In the genomic region with DNA sequence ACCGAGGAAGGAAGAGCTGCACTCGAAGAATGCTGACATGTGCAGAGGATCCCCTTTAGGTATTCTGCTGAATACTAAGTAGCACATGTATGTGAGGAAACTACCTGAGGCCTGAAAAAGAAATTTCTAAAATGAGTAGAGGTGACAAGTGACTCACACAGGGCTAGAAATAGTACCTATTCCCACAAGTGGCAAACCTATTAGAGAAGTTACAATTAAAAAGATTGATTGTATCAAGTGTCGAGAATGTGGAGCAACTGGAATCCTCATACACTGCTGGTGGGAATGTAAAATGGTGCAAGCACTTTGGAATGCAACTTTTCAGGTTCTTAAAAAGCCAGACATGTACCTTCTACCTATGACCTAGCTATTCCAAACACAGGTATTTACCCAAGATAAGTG, we compare ENCODE assay signal across 28 cellular contexts.
DNase-seq lines count a peak whose midpoint lies in the region; ATAC-seq and TF ChIP-seq lines count a peak whose summit lies in the region.
"Had no signal": no experiment of that assay in that cellular context is flagged by ENCODE, and none has a peak within 500 bp of the region (broad histone marks: within the 10 kb centered on the region; RNA-seq: fewer than 3 reads in every experiment).

No MANE protein-coding gene starts in this region.

- H3K36me3 Mint-ChIP-seq in stimulated activated memory B cell treated with anti-CD40 and anti-IgM and Interleukin-4, amounts not matched to agents 10 μg/mL and 1 μg/mL and 100 μg/mL, for 72 hours, result peaks cover 20% of the 10 kb centered on the region
- H3K36me3 Mint-ChIP-seq: activated CD4-positive, alpha-beta memory T cell treated with anti-CD3 and anti-CD28 coated beads for 36 hours had no signal

- peaks cover 3% of the 10 kb centered on the region for H3K9me3 Mint-ChIP-seq in stimulated activated memory B cell treated with anti-CD40 and anti-IgM and Interleukin-4, amounts not matched to agents 10 μg/mL and 1 μg/mL and 100 μg/mL, for 72 hours
- H3K9me3 Mint-ChIP-seq: activated CD4-positive, alpha-beta memory T cell treated with anti-CD3 and anti-CD28 coated beads for 36 hours had no signal

- H3K27ac Mint-ChIP-seq in stimulated activated memory B cell treated with anti-CD40 and anti-IgM and Interleukin-4, amounts not matched to agents 10 μg/mL and 1 μg/mL and 100 μg/mL, for 72 hours, result no peak overlapping the region
- H3K27ac Mint-ChIP-seq: activated CD4-positive, alpha-beta memory T cell treated with anti-CD3 and anti-CD28 coated beads for 36 hours; dendritic cell treated with granulocyte-macrophage colony-stimulating factor and Interleukin-4, amounts not matched to agents 40 ng/mL and 50 ng/mL, for 4 days had no signal

- H3K27ac ChIP-seq in RWPE2 (ENCODE audit: poor library complexity, severe bottlenecking), result no peak overlapping the region
- no peak overlapping the region for H3K27ac ChIP-seq in tibial artery
- H3K27ac ChIP-seq: cardiac muscle cell, skin epidermis, WERI-Rb-1 had no signal

- H3K9me3 ChIP-seq in RWPE2 (ENCODE audit: severe bottlenecking) (no peaks in the 10 kb centered on the region), tibial artery (no peaks in the 10 kb centered on the region)

- H3K36me3 ChIP-seq in RWPE2 (ENCODE audit: low read depth) (no peaks in the 10 kb centered on the region), tibial artery (no peaks in the 10 kb centered on the region)
- H3K36me3 ChIP-seq: cardiac muscle cell, WERI-Rb-1 had no signal

- no peaks in the 10 kb centered on the region for H3K27me3 ChIP-seq in RWPE2 (ENCODE audit: insufficient read depth, poor library complexity, severe bottlenecking)
- H3K27me3 ChIP-seq in tibial artery, result no peaks in the 10 kb centered on the region
- H3K27me3 ChIP-seq: cardiac muscle cell had no signal

- intact Hi-C loops in tibial artery (cut with DNase I; ENCODE audit: low total_unique reads), result no loop called here

- H3K4me3 Mint-ChIP-seq in stimulated activated memory B cell treated with anti-CD40 and anti-IgM and Interleukin-4, amounts not matched to agents 10 μg/mL and 1 μg/mL and 100 μg/mL, for 72 hours, result no peak overlapping the region
- H3K4me3 Mint-ChIP-seq: activated CD4-positive, alpha-beta memory T cell treated with anti-CD3 and anti-CD28 coated beads for 36 hours; dendritic cell treated with granulocyte-macrophage colony-stimulating factor and Interleukin-4, amounts not matched to agents 40 ng/mL and 50 ng/mL, for 4 days; stimulated activated naive CD8-positive, alpha-beta T cell treated with anti-CD3 and anti-CD28 coated beads, Interleukin-15, amount 100 ng/mL, for 72 hours had no signal

- H3K4me3 ChIP-seq in RWPE2 (ENCODE audit: severe bottlenecking) (no peak overlapping the region), tibial artery (no peak overlapping the region)
- H3K4me3 ChIP-seq: cardiac muscle cell, skin epidermis had no signal

- ATAC-seq in HG02973 (IDR thresholded peaks at IDR 0.05; ENCODE audit: unreplicated experiment) (peak; percentile 74), RWPE2 (ENCODE audit: low read depth) (peak; percentile 64), GM21825 (IDR thresholded peaks at IDR 0.05; ENCODE audit: unreplicated experiment) (no peak), HG02763 (IDR thresholded peaks at IDR 0.05; ENCODE audit: unreplicated experiment) (no peak), HG02588 (IDR thresholded peaks at IDR 0.05; ENCODE audit: unreplicated experiment) (no peak)
- ATAC-seq in stimulated activated memory B cell treated with anti-CD40 and anti-IgM and Interleukin-4, amounts not matched to agents 10 μg/mL and 1 μg/mL and 100 μg/mL, for 72 hours, result peak; percentile 54
- ATAC-seq: stimulated activated naive CD8-positive, alpha-beta T cell treated with anti-CD3 and anti-CD28 coated beads, Interleukin-15, amount 100 ng/mL, for 72 hours had no signal

- H3K4me1 Mint-ChIP-seq in stimulated activated memory B cell treated with anti-CD40 and anti-IgM and Interleukin-4, amounts not matched to agents 10 μg/mL and 1 μg/mL and 100 μg/mL, for 72 hours, result peaks cover 14% of the 10 kb centered on the region
- H3K4me1 Mint-ChIP-seq: stimulated activated naive CD8-positive, alpha-beta T cell treated with anti-CD3 and anti-CD28 coated beads, Interleukin-15, amount 100 ng/mL, for 72 hours had no signal

- no peak for TF ChIP-seq CTCF in RWPE2 (IDR thresholded peaks at IDR 0.05; ENCODE audit: poor library complexity, severe bottlenecking)
- no peak for TF ChIP-seq CTCF in tibial artery (IDR thresholded peaks at IDR 0.05)

- DNase-seq in RWPE2 (ENCODE audit: low spot score) (no peak), kidney tubule cell (ENCODE audit: low spot score) (peak; percentile 88), tibial artery (no peak)
- DNase-seq: activated CD4-positive, alpha-beta memory T cell treated with anti-CD3 and anti-CD28 coated beads for 36 hours; activated naive CD4-positive, alpha-beta T cell treated with Interleukin-2 at 50 U/mL for 16 hours; activated T-cell treated with anti-CD3 and anti-CD28 coated beads for 4 hours; amniotic stem cell; foreskin fibroblast; hippocampal formation; IMR-90; kidney glomerular epithelial cell; midbrain; NCI-H1694 treated with DMSO at 0.1 percent for 48 hours; NCI-H2227 treated with DMSO at 0.1 percent for 48 hours; NCI-H748 treated with DMSO at 0.1 percent for 48 hours; posterior cingulate gyrus; stimulated activated CD4-positive, alpha-beta T cell treated with anti-CD3 and anti-CD28 coated beads, Interleukin-2, amount 100 ng/mL, for 48 hours; stimulated activated naive CD8-positive, alpha-beta T cell treated with anti-CD3 and anti-CD28 coated beads, Interleukin-15, amount 100 ng/mL, for 72 hours; T-helper 2 cell; WERI-Rb-1 had no signal

- no peaks in the 10 kb centered on the region for H3K27me3 Mint-ChIP-seq in stimulated activated memory B cell treated with anti-CD40 and anti-IgM and Interleukin-4, amounts not matched to agents 10 μg/mL and 1 μg/mL and 100 μg/mL, for 72 hours
- H3K27me3 Mint-ChIP-seq: dendritic cell treated with granulocyte-macrophage colony-stimulating factor and Interleukin-4, amounts not matched to agents 40 ng/mL and 50 ng/mL, for 4 days; stimulated activated naive CD8-positive, alpha-beta T cell treated with anti-CD3 and anti-CD28 coated beads, Interleukin-15, amount 100 ng/mL, for 72 hours had no signal

- H3K4me1 ChIP-seq in RWPE2 (ENCODE audit: insufficient read depth, poor library complexity, severe bottlenecking) (peaks cover 6% of the 10 kb centered on the region), tibial artery (no peaks in the 10 kb centered on the region)

Comparison
In these comparisons a context has a peak if more than half of its experiments do, and no peak if none do; other contexts are left out.
1. ATAC-seq: peak in HG02973 (single experiment), RWPE2 (single experiment) and stimulated activated memory B cell treated with anti-CD40 and anti-IgM and Interleukin-4, amounts not matched to agents 10 μg/mL and 1 μg/mL and 100 μg/mL, for 72 hours (single experiment); none in GM21825 (single experiment), HG02763 (single experiment) and HG02588 (single experiment).